In the genomic region with DNA sequence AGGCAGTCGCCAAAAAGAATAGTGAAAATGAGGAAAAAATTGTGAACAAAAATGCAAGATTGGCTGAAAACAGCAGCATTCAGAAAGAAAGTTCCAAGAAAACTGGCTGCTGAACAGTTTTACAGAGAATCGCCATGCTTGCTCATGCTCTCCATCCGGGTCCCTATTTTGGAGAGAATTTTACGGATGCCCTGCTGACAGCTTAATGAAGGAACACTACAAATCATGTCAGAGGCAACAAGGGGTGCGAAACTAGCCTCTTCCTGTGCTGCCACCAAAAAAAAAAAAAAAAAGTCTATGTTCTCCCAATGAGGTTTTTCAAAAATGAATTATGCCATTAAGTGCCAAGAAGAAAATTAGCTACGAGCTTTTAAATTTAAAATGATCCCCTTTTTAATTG, we compare ENCODE assay signal across 21 cellular contexts.
"Had no signal": no experiment of that assay in that cellular context is flagged by ENCODE, and none has a peak within 500 bp of the region (broad histone marks: within the 10 kb centered on the region; RNA-seq: fewer than 3 reads in every experiment).

No MANE protein-coding gene starts in this region.

- DNase-seq: activated CD4-positive, alpha-beta T cell treated with anti-CD3 and anti-CD28 coated beads for 1 hour; activated CD4-positive, alpha-beta T cell treated with anti-CD3 and anti-CD28 coated beads, Interleukin-2, amount 50 U/mL, for 48 hours; activated naive CD4-positive, alpha-beta T cell treated with anti-CD3 and anti-CD28 coated beads for 36 hours; activated naive CD8-positive, alpha-beta T cell treated with anti-CD3 and anti-CD28 coated beads, Interleukin-2, amount 50 U/mL, for 24 hours; cerebellar nuclear complex; effector memory CD4-positive, alpha-beta T cell; foreskin fibroblast; mesendoderm; occipital lobe; right cardiac atrium; small intestine; stimulated activated CD4-positive, alpha-beta T cell treated with anti-CD3 and anti-CD28 coated beads, Interleukin-4, amount 100 ng/mL, for 4 hours; stimulated activated CD8-positive, alpha-beta memory T cell treated with anti-CD3 and anti-CD28 coated beads, Interleukin-4, amount 100 ng/mL, for 48 hours; stimulated activated naive CD4-positive, alpha-beta T cell treated with Interleukin-2 at 50 U/mL for 16 hours; substantia nigra had no signal

- ATAC-seq: activated naive CD8-positive, alpha-beta T cell treated with anti-CD3 and anti-CD28 coated beads, Interleukin-2, amount 50 U/mL, for 24 hours; natural killer cell treated with Interleukin-12 subunit alpha and Interleukin-12 subunit beta and Interleukin-15 and Interleukin-18, amount 100 ng/mL, for 72 hours; right cardiac atrium had no signal

- H3K36me3 ChIP-seq: ascending aorta, breast epithelium, prostate gland, tibial nerve had no signal

- H3K36me3 Mint-ChIP-seq: natural killer cell treated with Interleukin-12 subunit alpha and Interleukin-12 subunit beta and Interleukin-15 and Interleukin-18, amount 100 ng/mL, for 72 hours had no signal

- H3K4me1 ChIP-seq: ascending aorta, breast epithelium, prostate gland had no signal

- H3K9me3 Mint-ChIP-seq: activated T-helper 2 cell treated with anti-CD3 and anti-CD28 coated beads, Interferon-gamma antibody, Interleukin-2, Interleukin-4, amounts not matched to agents 10 μg/mL and 5 μg/mL and 100 μg/mL, durations not matched to agents 14 hours and 24 hours and 36 hours had no signal

- H3K4me3 ChIP-seq: ascending aorta, breast epithelium, prostate gland, tibial nerve had no signal

- H3K27ac Mint-ChIP-seq: activated naive CD4-positive, alpha-beta T cell treated with anti-CD3 and anti-CD28 coated beads for 36 hours; activated naive CD8-positive, alpha-beta T cell treated with anti-CD3 and anti-CD28 coated beads, Interleukin-2, amount 50 U/mL, for 24 hours; activated T-helper 2 cell treated with anti-CD3 and anti-CD28 coated beads, Interferon-gamma antibody, Interleukin-2, Interleukin-4, amounts not matched to agents 10 μg/mL and 5 μg/mL and 100 μg/mL, durations not matched to agents 14 hours and 24 hours and 36 hours; natural killer cell treated with Interleukin-12 subunit alpha and Interleukin-12 subunit beta and Interleukin-15 and Interleukin-18, amount 100 ng/mL, for 72 hours had no signal

- H3K4me1 Mint-ChIP-seq: activated naive CD8-positive, alpha-beta T cell treated with anti-CD3 and anti-CD28 coated beads, Interleukin-2, amount 50 U/mL, for 24 hours had no signal

- H3K27ac ChIP-seq: ascending aorta, breast epithelium, prostate gland, tibial nerve had no signal

- H3K27me3 ChIP-seq: ascending aorta had no signal

- H3K9me3 ChIP-seq: ascending aorta, breast epithelium, prostate gland, tibial nerve had no signal

- H3K4me3 Mint-ChIP-seq: activated naive CD4-positive, alpha-beta T cell treated with anti-CD3 and anti-CD28 coated beads for 36 hours; activated naive CD8-positive, alpha-beta T cell treated with anti-CD3 and anti-CD28 coated beads, Interleukin-2, amount 50 U/mL, for 24 hours; natural killer cell treated with Interleukin-12 subunit alpha and Interleukin-12 subunit beta and Interleukin-15 and Interleukin-18, amount 100 ng/mL, for 72 hours had no signal
